In genomic region chrX:7446815-7447214, GRCh38 we compare ENCODE assay signal across 13 cellular contexts.
DNase-seq lines count a peak whose midpoint lies in the region; FAIRE-seq and TF ChIP-seq lines count a peak whose summit lies in the region.
"Had no signal": no experiment of that assay in that cellular context is flagged by ENCODE, and none has a peak within 500 bp of the region (broad histone marks: within the 10 kb centered on the region; RNA-seq: fewer than 3 reads in every experiment).

No MANE protein-coding gene starts in this region.

- H3K4me3 ChIP-seq in fibroblast of villous mesenchyme (ENCODE audit: low read depth, low read length) (no peak overlapping the region), BE2C (ENCODE audit: low read depth, low read length) (no peak overlapping the region)

- POLR2A ChIA-PET in RWPE1 (lab: Yijun Ruan, JAX; ENCODE audit: low non-redundant PET): no interaction called here

- CTCF ChIA-PET in RWPE1 (lab: Yijun Ruan, JAX): no interaction called here

- H3K36me3 ChIP-seq in BE2C: no peaks in the 10 kb centered on the region

- peak; percentile 64 for DNase-seq in HCEC 1CT
- peak; percentile 67 for DNase-seq in RWPE1 (ENCODE audit: low spot score)
- peak; percentile 3 for DNase-seq in fibroblast of villous mesenchyme (ENCODE audit: low read depth)
- peak; percentile 6 for DNase-seq in urothelium cell line (ENCODE audit: low spot score)
- no peak for DNase-seq in BE2C
- DNase-seq in GM20000 (ENCODE audit: low spot score): no peak
- no peak for DNase-seq in NCI-H2081 (lab: John Stamatoyannopoulos, UW)
- DNase-seq: ACHN; CD4-positive, alpha-beta memory T cell; GOT3; HFFc6; NCI-H1930; NCI-H510A treated with DMSO at 0.1 percent for 48 hours had no signal

- H3K4me1 ChIP-seq in BE2C: no peaks in the 10 kb centered on the region

- no peaks in the 10 kb centered on the region for H3K27me3 ChIP-seq in BE2C

- no peak for FAIRE-seq in urothelium cell line (lab: Jason Lieb, UNC)

- TF ChIP-seq CTCF in RWPE1 (conservative IDR thresholded peaks at IDR 0.05; ENCODE audit: low read depth) (no peak), fibroblast of villous mesenchyme (IDR thresholded peaks at IDR 0.05; ENCODE audit: insufficient read depth, low read depth, low read length) (no peak), BE2C (IDR thresholded peaks at IDR 0.05; ENCODE audit: low read depth, low read length) (no peak), GM20000 (IDR thresholded peaks at IDR 0.05; ENCODE audit: extremely low read depth, missing control alignments) (no peak)

- no peaks in the 10 kb centered on the region for H3K9me3 ChIP-seq in BE2C

- H3K27ac ChIP-seq in RWPE1: no peak overlapping the region

Comparison
In these comparisons a context has a peak if more than half of its experiments do, and no peak if none do; other contexts are left out.
1. DNase-seq: peak in HCEC 1CT (single experiment), RWPE1 (single experiment), fibroblast of villous mesenchyme (single experiment) and urothelium cell line (single experiment); none in BE2C (single experiment), GM20000 (single experiment) and NCI-H2081 (0 of 2).